In the genomic region with DNA sequence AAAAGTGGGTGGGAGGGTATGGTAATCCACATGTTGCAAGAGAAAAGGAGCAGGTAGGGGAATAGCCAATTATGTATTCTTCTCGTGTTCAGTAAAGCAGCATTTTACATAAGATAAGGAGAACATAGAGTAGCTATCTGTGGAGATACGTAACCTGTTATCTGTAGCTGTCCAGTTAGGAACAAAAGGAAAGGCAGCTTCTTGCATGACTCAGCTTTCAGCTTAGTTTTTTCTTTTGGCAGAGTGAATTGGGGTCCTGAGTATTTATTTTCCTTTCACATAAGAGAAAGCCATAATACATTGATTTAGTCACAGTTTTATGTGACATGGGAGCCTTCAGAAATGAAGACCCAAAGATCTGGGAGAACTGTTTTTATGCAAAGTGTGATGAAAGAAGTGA, we compare ENCODE assay signal across 2 cellular contexts.
TF ChIP-seq lines count a peak whose summit lies in the region.

No MANE protein-coding gene starts in this region.

TF ChIP-seq in SK-N-SH, 30 proteins besides CTCF, POLR2A, EP300 and RAD21:
- TF ChIP-seq FOSL2 (IDR thresholded peaks at IDR 0.05; ENCODE audit: borderline replicate concordance, low read depth) (no peak), GABPA (IDR thresholded peaks at IDR 0.05; ENCODE audit: low read depth) (no peak), NFIC (IDR thresholded peaks at IDR 0.05; ENCODE audit: borderline replicate concordance) (no peak), RFX5 (IDR thresholded peaks at IDR 0.05; ENCODE audit: low read length) (no peak), TAF1 (IDR thresholded peaks at IDR 0.05; ENCODE audit: borderline replicate concordance, low read depth, low read length) (no peak), RCOR1 (IDR thresholded peaks at IDR 0.05; ENCODE audit: low read length) (no peak), FOXJ3 (CRISPR knock-in tag; IDR thresholded peaks at IDR 0.05) (no peak), SMC3 (IDR thresholded peaks at IDR 0.05; ENCODE audit: low read depth, low read length) (no peak), YY1 (IDR thresholded peaks at IDR 0.05; ENCODE audit: low read depth) (no peak), MEF2A (IDR thresholded peaks at IDR 0.05; ENCODE audit: borderline replicate concordance, low read depth) (no peak), POLR2AphosphoS5 (IDR thresholded peaks at IDR 0.05; ENCODE audit: low read depth, low read length) (no peak)
- TF ChIP-seq, protein P1, sequence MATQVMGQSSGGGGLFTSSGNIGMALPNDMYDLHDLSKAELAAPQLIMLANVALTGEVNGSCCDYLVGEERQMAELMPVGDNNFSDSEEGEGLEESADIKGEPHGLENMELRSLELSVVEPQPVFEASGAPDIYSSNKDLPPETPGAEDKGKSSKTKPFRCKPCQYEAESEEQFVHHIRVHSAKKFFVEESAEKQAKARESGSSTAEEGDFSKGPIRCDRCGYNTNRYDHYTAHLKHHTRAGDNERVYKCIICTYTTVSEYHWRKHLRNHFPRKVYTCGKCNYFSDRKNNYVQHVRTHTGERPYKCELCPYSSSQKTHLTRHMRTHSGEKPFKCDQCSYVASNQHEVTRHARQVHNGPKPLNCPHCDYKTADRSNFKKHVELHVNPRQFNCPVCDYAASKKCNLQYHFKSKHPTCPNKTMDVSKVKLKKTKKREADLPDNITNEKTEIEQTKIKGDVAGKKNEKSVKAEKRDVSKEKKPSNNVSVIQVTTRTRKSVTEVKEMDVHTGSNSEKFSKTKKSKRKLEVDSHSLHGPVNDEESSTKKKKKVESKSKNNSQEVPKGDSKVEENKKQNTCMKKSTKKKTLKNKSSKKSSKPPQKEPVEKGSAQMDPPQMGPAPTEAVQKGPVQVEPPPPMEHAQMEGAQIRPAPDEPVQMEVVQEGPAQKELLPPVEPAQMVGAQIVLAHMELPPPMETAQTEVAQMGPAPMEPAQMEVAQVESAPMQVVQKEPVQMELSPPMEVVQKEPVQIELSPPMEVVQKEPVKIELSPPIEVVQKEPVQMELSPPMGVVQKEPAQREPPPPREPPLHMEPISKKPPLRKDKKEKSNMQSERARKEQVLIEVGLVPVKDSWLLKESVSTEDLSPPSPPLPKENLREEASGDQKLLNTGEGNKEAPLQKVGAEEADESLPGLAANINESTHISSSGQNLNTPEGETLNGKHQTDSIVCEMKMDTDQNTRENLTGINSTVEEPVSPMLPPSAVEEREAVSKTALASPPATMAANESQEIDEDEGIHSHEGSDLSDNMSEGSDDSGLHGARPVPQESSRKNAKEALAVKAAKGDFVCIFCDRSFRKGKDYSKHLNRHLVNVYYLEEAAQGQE (IDR thresholded peaks at IDR 0.05; ENCODE audit: low read depth, low read length), result no peak
- TF ChIP-seq, protein P2, sequence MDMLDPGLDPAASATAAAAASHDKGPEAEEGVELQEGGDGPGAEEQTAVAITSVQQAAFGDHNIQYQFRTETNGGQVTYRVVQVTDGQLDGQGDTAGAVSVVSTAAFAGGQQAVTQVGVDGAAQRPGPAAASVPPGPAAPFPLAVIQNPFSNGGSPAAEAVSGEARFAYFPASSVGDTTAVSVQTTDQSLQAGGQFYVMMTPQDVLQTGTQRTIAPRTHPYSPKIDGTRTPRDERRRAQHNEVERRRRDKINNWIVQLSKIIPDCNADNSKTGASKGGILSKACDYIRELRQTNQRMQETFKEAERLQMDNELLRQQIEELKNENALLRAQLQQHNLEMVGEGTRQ (IDR thresholded peaks at IDR 0.05; ENCODE audit: borderline replicate concordance, low read depth, low read length), result no peak
- TF ChIP-seq, protein P3, sequence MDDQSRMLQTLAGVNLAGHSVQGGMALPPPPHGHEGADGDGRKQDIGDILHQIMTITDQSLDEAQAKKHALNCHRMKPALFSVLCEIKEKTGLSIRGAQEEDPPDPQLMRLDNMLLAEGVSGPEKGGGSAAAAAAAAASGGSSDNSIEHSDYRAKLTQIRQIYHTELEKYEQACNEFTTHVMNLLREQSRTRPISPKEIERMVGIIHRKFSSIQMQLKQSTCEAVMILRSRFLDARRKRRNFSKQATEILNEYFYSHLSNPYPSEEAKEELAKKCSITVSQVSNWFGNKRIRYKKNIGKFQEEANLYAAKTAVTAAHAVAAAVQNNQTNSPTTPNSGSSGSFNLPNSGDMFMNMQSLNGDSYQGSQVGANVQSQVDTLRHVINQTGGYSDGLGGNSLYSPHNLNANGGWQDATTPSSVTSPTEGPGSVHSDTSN (IDR thresholded peaks at IDR 0.05), result no peak
- TF ChIP-seq, protein P4, sequence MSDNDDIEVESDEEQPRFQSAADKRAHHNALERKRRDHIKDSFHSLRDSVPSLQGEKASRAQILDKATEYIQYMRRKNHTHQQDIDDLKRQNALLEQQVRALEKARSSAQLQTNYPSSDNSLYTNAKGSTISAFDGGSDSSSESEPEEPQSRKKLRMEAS (IDR thresholded peaks at IDR 0.05; ENCODE audit: low read depth), result no peak

TF ChIP-seq in K562, 482 proteins besides CTCF, POLR2A, EP300 and RAD21:
- TF ChIP-seq TEAD4 (IDR thresholded peaks at IDR 0.05; ENCODE audit: low read length) (peak; percentile 62), TEAD4 (CRISPR knock-in tag; IDR thresholded peaks at IDR 0.05; ENCODE audit: borderline replicate concordance) (no peak), FOSL1 (tag; conservative IDR thresholded peaks at IDR 0.05) (peak; percentile 64; the same call in 1 of the 2 replicates), NFIC (IDR thresholded peaks at IDR 0.05) (no peak), RBM22 (IDR thresholded peaks at IDR 0.05; ENCODE audit: low read depth, low read length, poor library complexity, severe bottlenecking) (no peak), BACH1 (tag; IDR thresholded peaks at IDR 0.05) (peak; percentile 44; the same call in 1 of the 2 replicates), CBFA2T2 (conservative IDR thresholded peaks at IDR 0.05) (peak; percentile 43), SOX6 (IDR thresholded peaks at IDR 0.05) (peak; percentile 87), SMARCA4 (IDR thresholded peaks at IDR 0.05) (0 out of 2 replicates have a peak, but pooled peaks have one; percentile 40), MTA2 (IDR thresholded peaks at IDR 0.05; ENCODE audit: low read depth) (0 out of 2 replicates have a peak, but pooled peaks have one; percentile 31), NRF1 (conservative IDR thresholded peaks at IDR 0.05 in 1 of 2, IDR thresholded peaks at IDR 0.05 in 1 of 2) (no peak), DPF2 (IDR thresholded peaks at IDR 0.05) (peak; percentile 64), RUNX1 (IDR thresholded peaks at IDR 0.05; ENCODE audit: low read depth) (no peak), RNF2 (IDR thresholded peaks at IDR 0.05) (no peak), CXXC5 (CRISPR knock-in tag; IDR thresholded peaks at IDR 0.05) (peak; percentile 64), MAFG (tag; conservative IDR thresholded peaks at IDR 0.05) (peak; percentile 86), JUNB (CRISPR knock-in tag; conservative IDR thresholded peaks at IDR 0.05) (no peak), ZNF316 (IDR thresholded peaks at IDR 0.05) (peak; percentile 50), NFE2 (IDR thresholded peaks at IDR 0.05; ENCODE audit: low read depth) (peak; percentile 89), ATF1 (CRISPR knock-in tag; IDR thresholded peaks at IDR 0.05) (no peak), ATF1 (tag; IDR thresholded peaks at IDR 0.05) (peak; percentile 40; the same call in 1 of the 2 replicates), RFX5 (IDR thresholded peaks at IDR 0.05; ENCODE audit: low read depth, low read length) (no peak), ARID1B (IDR thresholded peaks at IDR 0.05) (peak; percentile 68), CREM (IDR thresholded peaks at IDR 0.05; ENCODE audit: low read depth) (peak; percentile 46), CHCHD3 (CRISPR knock-in tag; IDR thresholded peaks at IDR 0.05) (no peak), NCOR1 (IDR thresholded peaks at IDR 0.05) (no peak), ETV6 (IDR thresholded peaks at IDR 0.05; ENCODE audit: borderline replicate concordance in 1 of 2, low read depth in 2 of 2, low read length in 1 of 2) (0 out of 4 replicates have a peak, but pooled peaks of 1 of the 2 experiments have one; percentile 6), ETV6 (CRISPR knock-in tag; IDR thresholded peaks at IDR 0.05; ENCODE audit: borderline replicate concordance) (no peak), POLR3A (IDR thresholded peaks at IDR 0.05; ENCODE audit: borderline replicate concordance, extremely low read depth, insufficient read depth, insufficient read length) (no peak), NFE2L1 (tag; IDR thresholded peaks at IDR 0.05; ENCODE audit: borderline replicate concordance, low read depth) (peak; percentile 59; the same call in 1 of the 2 replicates), C11orf30 (IDR thresholded peaks at IDR 0.05; ENCODE audit: low read depth) (peak; percentile 68), CBFA2T3 (IDR thresholded peaks at IDR 0.05) (peak; percentile 73), SREBF2 (CRISPR knock-in tag; IDR thresholded peaks at IDR 0.05) (no peak)
- TF ChIP-seq, protein P5, sequence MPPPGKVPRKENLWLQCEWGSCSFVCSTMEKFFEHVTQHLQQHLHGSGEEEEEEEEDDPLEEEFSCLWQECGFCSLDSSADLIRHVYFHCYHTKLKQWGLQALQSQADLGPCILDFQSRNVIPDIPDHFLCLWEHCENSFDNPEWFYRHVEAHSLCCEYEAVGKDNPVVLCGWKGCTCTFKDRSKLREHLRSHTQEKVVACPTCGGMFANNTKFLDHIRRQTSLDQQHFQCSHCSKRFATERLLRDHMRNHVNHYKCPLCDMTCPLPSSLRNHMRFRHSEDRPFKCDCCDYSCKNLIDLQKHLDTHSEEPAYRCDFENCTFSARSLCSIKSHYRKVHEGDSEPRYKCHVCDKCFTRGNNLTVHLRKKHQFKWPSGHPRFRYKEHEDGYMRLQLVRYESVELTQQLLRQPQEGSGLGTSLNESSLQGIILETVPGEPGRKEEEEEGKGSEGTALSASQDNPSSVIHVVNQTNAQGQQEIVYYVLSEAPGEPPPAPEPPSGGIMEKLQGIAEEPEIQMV (tag; conservative IDR thresholded peaks at IDR 0.05; ENCODE audit: low read depth), result no peak
- TF ChIP-seq, protein P6, sequence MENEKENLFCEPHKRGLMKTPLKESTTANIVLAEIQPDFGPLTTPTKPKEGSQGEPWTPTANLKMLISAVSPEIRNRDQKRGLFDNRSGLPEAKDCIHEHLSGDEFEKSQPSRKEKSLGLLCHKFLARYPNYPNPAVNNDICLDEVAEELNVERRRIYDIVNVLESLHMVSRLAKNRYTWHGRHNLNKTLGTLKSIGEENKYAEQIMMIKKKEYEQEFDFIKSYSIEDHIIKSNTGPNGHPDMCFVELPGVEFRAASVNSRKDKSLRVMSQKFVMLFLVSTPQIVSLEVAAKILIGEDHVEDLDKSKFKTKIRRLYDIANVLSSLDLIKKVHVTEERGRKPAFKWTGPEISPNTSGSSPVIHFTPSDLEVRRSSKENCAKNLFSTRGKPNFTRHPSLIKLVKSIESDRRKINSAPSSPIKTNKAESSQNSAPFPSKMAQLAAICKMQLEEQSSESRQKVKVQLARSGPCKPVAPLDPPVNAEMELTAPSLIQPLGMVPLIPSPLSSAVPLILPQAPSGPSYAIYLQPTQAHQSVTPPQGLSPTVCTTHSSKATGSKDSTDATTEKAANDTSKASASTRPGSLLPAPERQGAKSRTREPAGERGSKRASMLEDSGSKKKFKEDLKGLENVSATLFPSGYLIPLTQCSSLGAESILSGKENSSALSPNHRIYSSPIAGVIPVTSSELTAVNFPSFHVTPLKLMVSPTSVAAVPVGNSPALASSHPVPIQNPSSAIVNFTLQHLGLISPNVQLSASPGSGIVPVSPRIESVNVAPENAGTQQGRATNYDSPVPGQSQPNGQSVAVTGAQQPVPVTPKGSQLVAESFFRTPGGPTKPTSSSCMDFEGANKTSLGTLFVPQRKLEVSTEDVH (IDR thresholded peaks at IDR 0.05; ENCODE audit: low read depth, partially characterized antibody), result no peak
